19 cellular contexts compared by ENCODE assay signal in the genomic region with DNA sequence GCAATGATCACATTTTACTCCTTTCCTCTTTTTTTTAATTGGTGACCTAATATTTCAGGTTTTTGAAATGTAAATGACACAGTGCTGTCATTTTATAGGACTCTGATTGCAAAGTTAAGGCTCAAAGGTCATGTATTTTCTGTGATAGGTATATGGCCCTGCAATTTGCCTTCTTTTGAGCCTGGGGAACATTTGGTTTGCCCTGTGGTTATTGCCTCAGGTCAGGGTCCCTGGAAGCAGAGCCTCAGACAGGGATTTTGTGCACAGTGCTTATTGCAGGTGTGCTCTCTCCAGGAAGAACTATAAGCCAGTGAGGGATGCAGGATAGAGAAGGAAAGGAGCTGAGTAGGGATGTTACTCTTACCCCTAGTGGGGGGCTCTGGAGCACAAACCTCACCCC.
DNase-seq lines count a peak whose midpoint lies in the region; ATAC-seq and TF ChIP-seq lines count a peak whose summit lies in the region.
"Had no signal": no experiment of that assay in that cellular context is flagged by ENCODE, and none has a peak within 500 bp of the region (broad histone marks: within the 10 kb centered on the region; RNA-seq: fewer than 3 reads in every experiment).

No MANE protein-coding gene starts in this region.

- TF ChIP-seq EP300 in transverse colon (IDR thresholded peaks at IDR 0.05; ENCODE audit: low read depth): no peak

- H3K4me3 ChIP-seq in IMR-90 (ENCODE audit: insufficient read depth, low read depth, low read length) (no peak overlapping the region), colonic mucosa (no peak overlapping the region), mucosa of descending colon (no peak overlapping the region), transverse colon (no peak overlapping the region)
- H3K4me3 ChIP-seq: BLaER1, GM23248 had no signal

- H3K4me2 ChIP-seq in IMR-90 (ENCODE audit: low read depth, low read length): no peak overlapping the region
- H3K4me2 ChIP-seq: BLaER1 had no signal

- peaks cover 8% of the 10 kb centered on the region; the same call in 1 of the 2 replicates for H3K9me1 ChIP-seq in IMR-90 (ENCODE audit: insufficient read depth, low read length)

- no peak overlapping the region for H4K91ac ChIP-seq in IMR-90 (ENCODE audit: insufficient read depth, low read depth, low read length)

- H2BK120ac ChIP-seq in IMR-90 (ENCODE audit: low read depth, low read length): no peak overlapping the region

- ATAC-seq in IMR-90 (ENCODE audit: low read depth) (no peak), mucosa of descending colon (peak; percentile 87), GM21360 (IDR thresholded peaks at IDR 0.05; ENCODE audit: unreplicated experiment) (no peak), SK-N-SH treated with all-trans-retinoic acid at 6 μM for 48 hours (no peak)
- ATAC-seq: CD8-positive, alpha-beta T cell had no signal

- no peak overlapping the region for H3K4ac ChIP-seq in IMR-90 (ENCODE audit: low read depth, low read length)

- dilution Hi-C loops in IMR-90 (cut with HindIII; ENCODE audit: low sequenced_read_pairs, unreplicated experiment): no loop called here

- H2BK5ac ChIP-seq in IMR-90 (ENCODE audit: low read depth, low read length, poor library complexity, severe bottlenecking): no peak overlapping the region

- 0 out of 3 replicates have a peak overlapping the region, but pooled peaks have one; percentile 37 for H2BK15ac ChIP-seq in IMR-90 (ENCODE audit: low read depth, low read length)

- H3K9me3 ChIP-seq in IMR-90 (ENCODE audit: control insufficient read depth, insufficient read depth, low read length) (no peaks in the 10 kb centered on the region), colonic mucosa (no peaks in the 10 kb centered on the region), mucosa of descending colon (no peaks in the 10 kb centered on the region), transverse colon (no peaks in the 10 kb centered on the region)
- H3K9me3 ChIP-seq: BLaER1 had no signal

- H3K79me1 ChIP-seq in IMR-90 (ENCODE audit: low read depth in 1 of 2, low read length in 2 of 2): no peaks in the 10 kb centered on the region

- H3K27ac ChIP-seq in IMR-90 (ENCODE audit: insufficient read depth, low read length) (no peak overlapping the region), colonic mucosa (no peak overlapping the region), transverse colon (peak overlapping the region in 3 of 4 donors; percentile 8 to 62 (median 57))
- H3K27ac ChIP-seq: 22Rv1, BLaER1, C4-2B, GM23248 had no signal

- H4K20me1 ChIP-seq in IMR-90 (ENCODE audit: insufficient read depth, low read length): no peaks in the 10 kb centered on the region
- H4K20me1 ChIP-seq: BLaER1 had no signal

- peak overlapping the region; percentile 13 for H2AFZ ChIP-seq in IMR-90 (replicated peaks; ENCODE audit: low read length, poor library complexity)
- H2AFZ ChIP-seq: GM23248 had no signal

- DNase-seq in IMR-90: no peak
- DNase-seq in colonic mucosa: peak; percentile 63
- peak in 2 of 3 donors; percentile 46 to 47 for DNase-seq in mucosa of descending colon
- DNase-seq in transverse colon: peak; percentile 49
- no peak for DNase-seq in cerebellar nuclear complex (lab: John Stamatoyannopoulos, UW)
- DNase-seq: CD4-positive, CD25-positive, alpha-beta regulatory T cell; CD8-positive, alpha-beta T cell; DMS 273 treated with DMSO at 0.1 percent for 48 hours; DMS53; DMS79 treated with DMSO at 0.1 percent for 48 hours; GF-D8; GM23248; H7; HCEC 1CT had no signal

- intact Hi-C loops in IMR-90 (cut with micrococcal nuclease) (no loop called here), colonic mucosa (cut with DNase I) (no loop called here), mucosa of descending colon (cut with DNase I, micrococcal nuclease) (no loop called here), transverse colon (cut with DNase I; ENCODE audit: low total_unique reads) (no loop called here)

- TF ChIP-seq RAD21 in IMR-90 (IDR thresholded peaks at IDR 0.05; ENCODE audit: low read length): no peak

- H3K56ac ChIP-seq in IMR-90 (ENCODE audit: extremely low read depth, insufficient read depth, low read length): no peak overlapping the region

- H3K18ac ChIP-seq in IMR-90 (ENCODE audit: low read depth, low read length): no peak overlapping the region

- H3K23ac ChIP-seq in IMR-90 (ENCODE audit: low read depth, low read length): no peak overlapping the region

- TF ChIP-seq CTCF in IMR-90 (conservative IDR thresholded peaks at IDR 0.05; ENCODE audit: low read depth, low read length) (no peak), colonic mucosa (IDR thresholded peaks at IDR 0.05) (no peak), mucosa of descending colon (IDR thresholded peaks at IDR 0.05) (no peak), transverse colon (IDR thresholded peaks at IDR 0.05) (no peak)

- H3K4me1 ChIP-seq in IMR-90 (ENCODE audit: control insufficient read depth, insufficient read depth, low read length): peaks cover 8% of the 10 kb centered on the region
- peaks cover 21% of the 10 kb centered on the region for H3K4me1 ChIP-seq in colonic mucosa
- H3K4me1 ChIP-seq in mucosa of descending colon (ENCODE audit: low read depth): peaks cover 25% of the 10 kb centered on the region
- H3K4me1 ChIP-seq in transverse colon: peaks cover 0 to 30% (median 14%) of the 10 kb centered on the region in 4 donors

- no peak overlapping the region for H2AK5ac ChIP-seq in IMR-90 (ENCODE audit: low read depth, low read length)

- H3K27me3 ChIP-seq in IMR-90 (ENCODE audit: control insufficient read depth, insufficient read depth, low read length): no peaks in the 10 kb centered on the region
- no peaks in the 10 kb centered on the region for H3K27me3 ChIP-seq in colonic mucosa
- H3K27me3 ChIP-seq in transverse colon: no peaks in the 10 kb centered on the region
- H3K27me3 ChIP-seq: BLaER1 had no signal

- in situ Hi-C loops in IMR-90 (cut with MboI; ENCODE audit: low sequenced_read_pairs): no loop called here
- in situ Hi-C loops in transverse colon (cut with MboI; ENCODE audit: low pct_ligation_motif_present in 1 of 4, low pct_unique_long_range_greater_than_20kb in 1 of 4, low sequenced_read_pairs in 3 of 4): no loop called here

- TF ChIP-seq POLR2A in IMR-90 (IDR thresholded peaks at IDR 0.05; ENCODE audit: low read depth, low read length): no peak
- TF ChIP-seq POLR2A in transverse colon (IDR thresholded peaks at IDR 0.05): no peak

- CTCF ChIA-PET in IMR-90 (lab: Yijun Ruan, JAX): interaction anchor here (1.2 kb wide), 1 partner anchor 9 kb away, joined by 3 read pairs; no protein-coding TSS in a partner anchor

- H2AK9ac ChIP-seq in IMR-90 (replicated peaks; ENCODE audit: low read depth, low read length, poor library complexity): no peak overlapping the region

- POLR2A ChIA-PET in IMR-90 (lab: Charles Lee; ENCODE audit: unreplicated experiment): no interaction called here

- no peak overlapping the region for H2BK20ac ChIP-seq in IMR-90 (ENCODE audit: low read depth, low read length)

- H3K14ac ChIP-seq in IMR-90 (replicated peaks; ENCODE audit: low read depth, low read length): no peak overlapping the region

- H3K9ac ChIP-seq in IMR-90 (ENCODE audit: low read depth, low read length) (no peak overlapping the region), colonic mucosa (ENCODE audit: low read depth in 2 of 2, low read length in 2 of 2) (no peak overlapping the region)
- H3K9ac ChIP-seq: BLaER1, GM23248 had no signal

- no peak overlapping the region for H4K5ac ChIP-seq in IMR-90 (ENCODE audit: low read depth, low read length)

- no peak overlapping the region for H4K8ac ChIP-seq in IMR-90 (ENCODE audit: low read depth in 2 of 2, low read length in 2 of 2)

- H3K36me3 ChIP-seq in IMR-90 (ENCODE audit: control insufficient read depth, insufficient read depth, low read length): no peaks in the 10 kb centered on the region
- H3K36me3 ChIP-seq in colonic mucosa: no peaks in the 10 kb centered on the region
- no peaks in the 10 kb centered on the region for H3K36me3 ChIP-seq in mucosa of descending colon (ENCODE audit: low read depth)
- H3K36me3 ChIP-seq in transverse colon: no peaks in the 10 kb centered on the region
- H3K36me3 ChIP-seq: BLaER1 had no signal

- BruUV-seq in IMR-90 (replicated peaks; lab: Mats Ljungman, UMichigan): no TSS peak

TF ChIP-seq in IMR-90, 13 proteins besides CTCF, POLR2A, EP300 and RAD21 (continues in another document):
- TF ChIP-seq FOS (IDR thresholded peaks at IDR 0.05; ENCODE audit: low read depth, low read length): no peak
- TF ChIP-seq, protein P1, sequence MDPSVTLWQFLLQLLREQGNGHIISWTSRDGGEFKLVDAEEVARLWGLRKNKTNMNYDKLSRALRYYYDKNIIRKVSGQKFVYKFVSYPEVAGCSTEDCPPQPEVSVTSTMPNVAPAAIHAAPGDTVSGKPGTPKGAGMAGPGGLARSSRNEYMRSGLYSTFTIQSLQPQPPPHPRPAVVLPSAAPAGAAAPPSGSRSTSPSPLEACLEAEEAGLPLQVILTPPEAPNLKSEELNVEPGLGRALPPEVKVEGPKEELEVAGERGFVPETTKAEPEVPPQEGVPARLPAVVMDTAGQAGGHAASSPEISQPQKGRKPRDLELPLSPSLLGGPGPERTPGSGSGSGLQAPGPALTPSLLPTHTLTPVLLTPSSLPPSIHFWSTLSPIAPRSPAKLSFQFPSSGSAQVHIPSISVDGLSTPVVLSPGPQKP (IDR thresholded peaks at IDR 0.05; ENCODE audit: borderline replicate concordance, low read depth, low read length): no peak
- no peak for TF ChIP-seq RCOR1 (IDR thresholded peaks at IDR 0.05; ENCODE audit: insufficient replicate concordance, low read length)
- TF ChIP-seq CEBPB (IDR thresholded peaks at IDR 0.05; ENCODE audit: low read depth, low read length): no peak
- TF ChIP-seq MXI1 (IDR thresholded peaks at IDR 0.05; ENCODE audit: borderline replicate concordance, low read depth, low read length): no peak
- TF ChIP-seq RFX5 (IDR thresholded peaks at IDR 0.05; ENCODE audit: low read depth, low read length): no peak

Comparison
In these comparisons a context has a peak if more than half of its experiments do, and no peak if none do; other contexts are left out.
1. DNase-seq: peak in colonic mucosa (single experiment), mucosa of descending colon (2 of 3) and transverse colon (single experiment); none in IMR-90 (single experiment) and cerebellar nuclear complex (0 of 2).
2. H3K27ac ChIP-seq: peak in transverse colon (3 of 4); none in IMR-90 (single experiment) and colonic mucosa (single experiment).